In genomic region chr3:152718810-152719209, GRCh38 we compare ENCODE assay signal across 23 cellular contexts.
DNase-seq lines count a peak whose midpoint lies in the region; TF ChIP-seq lines count a peak whose summit lies in the region.
"Had no signal": no experiment of that assay in that cellular context is flagged by ENCODE, and none has a peak within 500 bp of the region (broad histone marks: within the 10 kb centered on the region; RNA-seq: fewer than 3 reads in every experiment).

No MANE protein-coding gene starts in this region.

- no peak overlapping the region for H3K27ac Mint-ChIP-seq in activated T-cell treated with anti-CD3 and anti-CD28 coated beads, Interleukin-2, amount 50 U/mL, for 24 hours
- H3K27ac Mint-ChIP-seq: T-helper 1 cell treated with Interleukin-12 subunit alpha and Interleukin-12 subunit beta and Interleukin-4 antibody, amounts not matched to agents 30 μg/mL and 1 μg/mL, for 36 hours; type B pancreatic cell had no signal

- H3K9me3 ChIP-seq in hepatocyte (ENCODE audit: low read depth), result no peaks in the 10 kb centered on the region
- no peaks in the 10 kb centered on the region for H3K9me3 ChIP-seq in suprapubic skin
- H3K9me3 ChIP-seq in right atrium auricular region, result peaks cover 0 to 8% of the 10 kb centered on the region in 2 donors
- H3K9me3 ChIP-seq: lower lobe of right lung, SJSA1 had no signal

- peaks cover 6% of the 10 kb centered on the region for H3K27me3 Mint-ChIP-seq in activated T-cell treated with anti-CD3 and anti-CD28 coated beads, Interleukin-2, amount 50 U/mL, for 24 hours
- H3K27me3 Mint-ChIP-seq: stimulated activated naive CD8-positive, alpha-beta T cell treated with anti-CD3 and anti-CD28 coated beads, Interleukin-15, amount 100 ng/mL, for 72 hours; type B pancreatic cell had no signal

- H3K27ac ChIP-seq in hepatocyte, result peak overlapping the region; percentile 69
- peak overlapping the region; percentile 45 for H3K27ac ChIP-seq in suprapubic skin
- H3K27ac ChIP-seq in right atrium auricular region, result no peak overlapping the region
- H3K27ac ChIP-seq: brain microvascular endothelial cell, coronary artery, lower lobe of right lung, PC-9, SJSA1 had no signal

- no peaks in the 10 kb centered on the region for H3K9me3 Mint-ChIP-seq in activated T-cell treated with anti-CD3 and anti-CD28 coated beads, Interleukin-2, amount 50 U/mL, for 24 hours
- H3K9me3 Mint-ChIP-seq: stimulated activated naive CD8-positive, alpha-beta T cell treated with anti-CD3 and anti-CD28 coated beads, Interleukin-15, amount 100 ng/mL, for 72 hours; T-helper 1 cell treated with Interleukin-12 subunit alpha and Interleukin-12 subunit beta and Interleukin-4 antibody, amounts not matched to agents 30 μg/mL and 1 μg/mL, for 36 hours had no signal

- no peaks in the 10 kb centered on the region for H3K36me3 Mint-ChIP-seq in activated T-cell treated with anti-CD3 and anti-CD28 coated beads, Interleukin-2, amount 50 U/mL, for 24 hours (ENCODE audit: low read depth)
- H3K36me3 Mint-ChIP-seq: type B pancreatic cell had no signal

- no peak overlapping the region for H3K4me3 Mint-ChIP-seq in activated T-cell treated with anti-CD3 and anti-CD28 coated beads, Interleukin-2, amount 50 U/mL, for 24 hours
- H3K4me3 Mint-ChIP-seq: stimulated activated naive CD8-positive, alpha-beta T cell treated with anti-CD3 and anti-CD28 coated beads, Interleukin-15, amount 100 ng/mL, for 72 hours; T-helper 1 cell treated with Interleukin-12 subunit alpha and Interleukin-12 subunit beta and Interleukin-4 antibody, amounts not matched to agents 30 μg/mL and 1 μg/mL, for 36 hours; type B pancreatic cell had no signal

- no peak for TF ChIP-seq EP300 in suprapubic skin (IDR thresholded peaks at IDR 0.05)

- TF ChIP-seq CTCF in hepatocyte (IDR thresholded peaks at IDR 0.05; ENCODE audit: poor library complexity), result no peak
- no peak for TF ChIP-seq CTCF in suprapubic skin (IDR thresholded peaks at IDR 0.05)
- TF ChIP-seq CTCF in right atrium auricular region (IDR thresholded peaks at IDR 0.05), result no peak

- H3K4me3 ChIP-seq in hepatocyte, result no peak overlapping the region
- H3K4me3 ChIP-seq in suprapubic skin, result no peak overlapping the region
- no peak overlapping the region for H3K4me3 ChIP-seq in right atrium auricular region
- H3K4me3 ChIP-seq: coronary artery, lower lobe of right lung, PC-9, SJSA1 had no signal

- no peaks in the 10 kb centered on the region for H3K36me3 ChIP-seq in hepatocyte (replicated peaks; ENCODE audit: insufficient read depth, low read depth)
- H3K36me3 ChIP-seq in suprapubic skin, result no peaks in the 10 kb centered on the region
- no peaks in the 10 kb centered on the region for H3K36me3 ChIP-seq in right atrium auricular region
- H3K36me3 ChIP-seq: brain microvascular endothelial cell, lower lobe of right lung, SJSA1 had no signal

- no peaks in the 10 kb centered on the region for H3K4me1 Mint-ChIP-seq in activated T-cell treated with anti-CD3 and anti-CD28 coated beads, Interleukin-2, amount 50 U/mL, for 24 hours (ENCODE audit: low read depth)
- H3K4me1 Mint-ChIP-seq: stimulated activated naive CD8-positive, alpha-beta T cell treated with anti-CD3 and anti-CD28 coated beads, Interleukin-15, amount 100 ng/mL, for 72 hours had no signal

- no peak overlapping the region for H3K4me2 ChIP-seq in hepatocyte
- H3K4me2 ChIP-seq: PC-9 had no signal

- no peaks in the 10 kb centered on the region for H4K20me1 ChIP-seq in hepatocyte (ENCODE audit: insufficient read depth, poor library complexity, severe bottlenecking)

- no peaks in the 10 kb centered on the region for H3K9me2 ChIP-seq in hepatocyte (replicated peaks; ENCODE audit: insufficient read depth)

- H3K79me2 ChIP-seq in hepatocyte, result no peaks in the 10 kb centered on the region

- no peaks in the 10 kb centered on the region for H3K27me3 ChIP-seq in hepatocyte
- H3K27me3 ChIP-seq in suprapubic skin, result no peaks in the 10 kb centered on the region
- no peaks in the 10 kb centered on the region for H3K27me3 ChIP-seq in right atrium auricular region
- H3K27me3 ChIP-seq: brain microvascular endothelial cell, SJSA1 had no signal

- H3K4me1 ChIP-seq in hepatocyte (ENCODE audit: insufficient read depth), result peaks cover 5% of the 10 kb centered on the region
- peaks cover 9% of the 10 kb centered on the region for H3K4me1 ChIP-seq in suprapubic skin
- H3K4me1 ChIP-seq in right atrium auricular region, result no peaks in the 10 kb centered on the region
- H3K4me1 ChIP-seq: lower lobe of right lung, SJSA1 had no signal

- no peak overlapping the region for H2AFZ ChIP-seq in hepatocyte
- H2AFZ ChIP-seq: PC-9 had no signal

- DNase-seq in NCI-H82 (lab: John Stamatoyannopoulos, UW), result peak; percentile 44
- no peak for DNase-seq in NCI-H82 treated with DMSO at 0.1 percent for 48 hours (lab: John Stamatoyannopoulos, UW; ENCODE audit: unreplicated experiment)
- peak; percentile 3 for DNase-seq in astrocyte of the hippocampus (ENCODE audit: low read depth, low spot score)
- peak; percentile 13 for DNase-seq in hepatocyte (ENCODE audit: low spot score)
- no peak for DNase-seq in suprapubic skin (ENCODE audit: low spot score in 2 of 2)
- DNase-seq in right atrium auricular region (ENCODE audit: low spot score), result no peak
- DNase-seq in activated T-cell treated with anti-CD3 and anti-CD28 coated beads, Interleukin-2, amount 50 U/mL, for 24 hours, result no peak
- no peak for DNase-seq in ureter (ENCODE audit: low spot score)
- DNase-seq: 8988T; activated CD8-positive, alpha-beta memory T cell treated with anti-CD3 and anti-CD28 coated beads, Interleukin-2, amount 50 U/mL, for 4 hours; brain microvascular endothelial cell; DMS79 treated with DMSO at 0.1 percent for 48 hours; lower lobe of right lung; NCI-H1105; NCI-H2029 treated with DMSO at 0.1 percent for 48 hours; nucleus accumbens; retina; stimulated activated naive CD8-positive, alpha-beta T cell treated with anti-CD3 and anti-CD28 coated beads, Interleukin-15, amount 100 ng/mL, for 72 hours had no signal

- no peak for TF ChIP-seq POLR2A in suprapubic skin (IDR thresholded peaks at IDR 0.05)

Comparison
In these comparisons a context has a peak if more than half of its experiments do, and no peak if none do; other contexts are left out.
1. DNase-seq: peak in NCI-H82 (single experiment), astrocyte of the hippocampus (single experiment) and hepatocyte (single experiment); none in NCI-H82 treated with DMSO at 0.1 percent for 48 hours (single experiment), suprapubic skin (0 of 2), right atrium auricular region (single experiment), activated T-cell treated with anti-CD3 and anti-CD28 coated beads, Interleukin-2, amount 50 U/mL, for 24 hours (single experiment) and ureter (single experiment).
2. H3K27ac ChIP-seq: peak in hepatocyte (single experiment) and suprapubic skin (single experiment); none in right atrium auricular region (0 of 2).